8 cellular contexts compared by ENCODE assay signal in genomic region chr3:114745322-114746240, GRCh38.
A peak's percentile ranks its signal among the peaks of the same experiment; 100 is the strongest.
DNase-seq lines count a peak whose midpoint lies in the region; ATAC-seq and TF ChIP-seq lines count a peak whose summit lies in the region.

No MANE protein-coding gene starts in this region.

- H3K9me3 Mint-ChIP-seq in T-helper 1 cell treated with Interleukin-12 subunit alpha and Interleukin-12 subunit beta and Interleukin-4 antibody, amounts not matched to agents 30 μg/mL and 1 μg/mL, for 36 hours, result no peaks in the 10 kb centered on the region

- H3K36me3 ChIP-seq in lung (ENCODE audit: control insufficient read depth in 2 of 2, insufficient read depth in 2 of 2, low read length in 2 of 2), result no peaks in the 10 kb centered on the region
- H3K36me3 ChIP-seq in upper lobe of right lung, result no peaks in the 10 kb centered on the region

- intact Hi-C loops in upper lobe of right lung (cut with DNase I) (no loop called here), head of caudate nucleus (cut with DNase I) (no loop called here)

- no peak for DNase-seq in T-helper 1 cell
- no peak for DNase-seq in caudate nucleus (lab: John Stamatoyannopoulos, UW)
- DNase-seq in lung (ENCODE audit: low spot score), result no peak
- DNase-seq in upper lobe of right lung, result no peak
- DNase-seq in GM20000 (ENCODE audit: low spot score), result no peak
- no peak for DNase-seq in head of caudate nucleus

- WGBS in lung, 2 donors, result 71 to 83% methylated on average over 5 of the region's 5 CpGs

- H3K4me3 Mint-ChIP-seq in T-helper 1 cell treated with Interleukin-12 subunit alpha and Interleukin-12 subunit beta and Interleukin-4 antibody, amounts not matched to agents 30 μg/mL and 1 μg/mL, for 36 hours, result no peak overlapping the region

- H3K27me3 ChIP-seq in lung (ENCODE audit: control insufficient read depth, insufficient read depth), result no peaks in the 10 kb centered on the region
- H3K27me3 ChIP-seq in upper lobe of right lung, result no peaks in the 10 kb centered on the region

- H3K27ac Mint-ChIP-seq in T-helper 1 cell treated with Interleukin-12 subunit alpha and Interleukin-12 subunit beta and Interleukin-4 antibody, amounts not matched to agents 30 μg/mL and 1 μg/mL, for 36 hours, result peak overlapping the region; percentile 1

- peaks cover 14% of the 10 kb centered on the region for H3K4me1 Mint-ChIP-seq in T-helper 1 cell treated with Interleukin-12 subunit alpha and Interleukin-12 subunit beta and Interleukin-4 antibody, amounts not matched to agents 30 μg/mL and 1 μg/mL, for 36 hours (ENCODE audit: low read depth)

- H3K4me3 ChIP-seq in lung (no peak overlapping the region), upper lobe of right lung (no peak overlapping the region)

- peak; percentile 86 for ATAC-seq in lung (ENCODE audit: insufficient read depth, low FRiP score)
- ATAC-seq in upper lobe of right lung, result peak; percentile 90
- no peak for ATAC-seq in HG03108 (IDR thresholded peaks at IDR 0.05; ENCODE audit: unreplicated experiment)

- no peak for TF ChIP-seq CTCF in lung (IDR thresholded peaks at IDR 0.05; ENCODE audit: control extremely low read depth, extremely low read depth)
- TF ChIP-seq CTCF in upper lobe of right lung (IDR thresholded peaks at IDR 0.05), result no peak
- TF ChIP-seq CTCF in GM20000 (IDR thresholded peaks at IDR 0.05; ENCODE audit: extremely low read depth, missing control alignments), result no peak

- no peaks in the 10 kb centered on the region for H3K9me3 ChIP-seq in lung (ENCODE audit: control insufficient read depth in 2 of 2, insufficient read depth in 1 of 2, low read length in 1 of 2)
- no peaks in the 10 kb centered on the region for H3K9me3 ChIP-seq in upper lobe of right lung

- H3K27ac ChIP-seq in caudate nucleus (ENCODE audit: low read depth, low read length) (peak overlapping the region; percentile 40), lung (ENCODE audit: low read depth in 1 of 2, low read length in 1 of 2) (no peak overlapping the region), upper lobe of right lung (peak overlapping the region; percentile 53)

- no peaks in the 10 kb centered on the region for H3K36me3 Mint-ChIP-seq in T-helper 1 cell treated with Interleukin-12 subunit alpha and Interleukin-12 subunit beta and Interleukin-4 antibody, amounts not matched to agents 30 μg/mL and 1 μg/mL, for 36 hours (ENCODE audit: low read depth)

- peaks cover 0 to 10% of the 10 kb centered on the region in 2 donors for H3K4me1 ChIP-seq in lung (ENCODE audit: control insufficient read depth in 2 of 2, insufficient read depth in 2 of 2, low read length in 2 of 2)
- H3K4me1 ChIP-seq in upper lobe of right lung, result peaks cover 5% of the 10 kb centered on the region

- H3K27me3 Mint-ChIP-seq in T-helper 1 cell treated with Interleukin-12 subunit alpha and Interleukin-12 subunit beta and Interleukin-4 antibody, amounts not matched to agents 30 μg/mL and 1 μg/mL, for 36 hours (ENCODE audit: low read depth), result no peaks in the 10 kb centered on the region

Comparison
In these comparisons a context has a peak if more than half of its experiments do, and no peak if none do; other contexts are left out.
1. H3K27ac ChIP-seq: peak in caudate nucleus (single experiment) and upper lobe of right lung (single experiment); none in lung (0 of 2).